Comparison of ENCODE assay signal across 12 cellular contexts in genomic region chr1:9164537-9164910, GRCh38. TPM values are rescaled to one million over a fixed set of nuclear protein-coding genes. Genes with fewer than 3 reads are reported as not detected.
DNase-seq lines count a peak whose midpoint lies in the region; ATAC-seq and TF ChIP-seq lines count a peak whose summit lies in the region.
"Had no signal": no experiment of that assay in that cellular context is flagged by ENCODE, and none has a peak within 500 bp of the region (broad histone marks: within the 10 kb centered on the region; RNA-seq: fewer than 3 reads in every experiment).

No MANE protein-coding gene starts in this region.

- DNase-seq in Peyer's patch (no peak), sciatic nerve (ENCODE audit: low spot score) (no peak), NCI-H345 treated with DMSO at 0.1 percent for 48 hours (lab: John Stamatoyannopoulos, UW; ENCODE audit: unreplicated experiment) (no peak), NCI-H146 (lab: John Stamatoyannopoulos, UW) (no peak), NCI-H1694 treated with DMSO at 0.1 percent for 48 hours (lab: John Stamatoyannopoulos, UW) (no peak), superior temporal gyrus (ENCODE audit: extremely low spot score) (no peak)
- DNase-seq: CD4-positive, alpha-beta T cell; islet precursor cell; NCI-H2171 treated with DMSO at 0.1 percent for 48 hours had no signal

- H3K9ac ChIP-seq in BLaER1 treated with 17β-estradiol and CSF1 and Interleukin-3, amounts not matched to agents 10 nM and 100 nM, result peak overlapping the region in 5 of 11 experiments; percentile 13 to 87 (median 70); a peak in 6 of 22 replicates

- intact Hi-C loops in sciatic nerve (cut with DNase I), result no loop called here

- no peak overlapping the region for H3K4me3 ChIP-seq in BLaER1 treated with 17β-estradiol and CSF1 and Interleukin-3, amounts not matched to agents 10 nM and 100 nM
- H3K4me3 ChIP-seq in Peyer's patch, result no peak overlapping the region
- no peak overlapping the region for H3K4me3 ChIP-seq in esophagus (ENCODE audit: low read depth in 1 of 2, low read length in 2 of 2)
- H3K4me3 ChIP-seq: SJCRH30 had no signal

- peaks cover 0 to 95% (median 30%) of the 10 kb centered on the region in 11 experiments; a peak in 13 of 22 replicates for H4K20me1 ChIP-seq in BLaER1 treated with 17β-estradiol and CSF1 and Interleukin-3, amounts not matched to agents 10 nM and 100 nM

- no peaks in the 10 kb centered on the region for H3K27me3 ChIP-seq in BLaER1 treated with 17β-estradiol and CSF1 and Interleukin-3, amounts not matched to agents 10 nM and 100 nM
- no peaks in the 10 kb centered on the region for H3K27me3 ChIP-seq in Peyer's patch
- no peaks in the 10 kb centered on the region for H3K27me3 ChIP-seq in esophagus (ENCODE audit: control insufficient read depth in 1 of 2, insufficient read depth in 2 of 2, low read length in 2 of 2)

- no peaks in the 10 kb centered on the region for H3K9me3 ChIP-seq in BLaER1 treated with 17β-estradiol and CSF1 and Interleukin-3, amounts not matched to agents 10 nM and 100 nM (replicated peaks in 1 of 11)
- H3K9me3 ChIP-seq in Peyer's patch (no peaks in the 10 kb centered on the region), esophagus (ENCODE audit: control insufficient read depth in 2 of 2, insufficient read depth in 1 of 2, low read depth in 1 of 2, low read length in 1 of 2) (no peaks in the 10 kb centered on the region)
- H3K9me3 ChIP-seq: SJCRH30 had no signal

- peak overlapping the region in 9 of 11 experiments; percentile 18 to 92 (median 55); a peak in 15 of 22 replicates for H3K27ac ChIP-seq in BLaER1 treated with 17β-estradiol and CSF1 and Interleukin-3, amounts not matched to agents 10 nM and 100 nM
- H3K27ac ChIP-seq in Peyer's patch (peak overlapping the region; percentile 52 to 74 (median 60)), esophagus (ENCODE audit: low read depth in 2 of 2, low read length in 1 of 2) (peak overlapping the region; percentile 94 to 96)

- TF ChIP-seq POLR2A in Peyer's patch (IDR thresholded peaks at IDR 0.05), result no peak

- peaks cover 0 to 18% (median 0%) of the 10 kb centered on the region in 11 experiments; a peak in 2 of 22 replicates for H3K36me3 ChIP-seq in BLaER1 treated with 17β-estradiol and CSF1 and Interleukin-3, amounts not matched to agents 10 nM and 100 nM
- H3K36me3 ChIP-seq in Peyer's patch, result no peaks in the 10 kb centered on the region
- H3K36me3 ChIP-seq in esophagus (ENCODE audit: control insufficient read depth in 2 of 2, insufficient read depth in 2 of 2, low read length in 1 of 2), result no peaks in the 10 kb centered on the region
- H3K36me3 ChIP-seq: SJCRH30 had no signal

- peak; percentile 7 for ATAC-seq in sciatic nerve

- WGBS in esophagus, 2 donors, result 49 to 54% methylated on average over 4 of the region's 4 CpGs

- no peak for TF ChIP-seq CTCF in Peyer's patch (IDR thresholded peaks at IDR 0.05)

- H3K4me1 ChIP-seq in BLaER1 treated with 17β-estradiol and CSF1 and Interleukin-3, amounts not matched to agents 10 nM and 100 nM, result peaks cover 42 to 81% (median 51%) of the 10 kb centered on the region in 10 experiments
- H3K4me1 ChIP-seq in Peyer's patch, result peaks cover 0 to 18% (median 8%) of the 10 kb centered on the region in 4 donors
- peaks cover 2 to 18% of the 10 kb centered on the region in 2 donors for H3K4me1 ChIP-seq in esophagus (ENCODE audit: control insufficient read depth in 2 of 2, insufficient read depth in 2 of 2, low read length in 1 of 2)

- H3K4me2 ChIP-seq in BLaER1 treated with 17β-estradiol and CSF1 and Interleukin-3, amounts not matched to agents 10 nM and 100 nM, result peak overlapping the region; percentile 58 to 89 (median 77)

RNA-seq across cellular contexts. Expression of gene GPR157, which starts 35.6 kb away (rescaled TPM):
- total RNA-seq in Peyer's patch (100 to 1,000 TPM in 1 of 4 donors, 10 to 100 TPM in 2, 1 to 10 TPM in 1; 3.3 to 208 (median 10.4) TPM), sciatic nerve (8.6 TPM)
- polyA plus RNA-seq in esophagus, result 10 to 100 TPM; 15.7 to 15.9 TPM
- total RNA-seq: SJCRH30 had no signal
